23 cellular contexts compared by ENCODE assay signal in the genomic region with DNA sequence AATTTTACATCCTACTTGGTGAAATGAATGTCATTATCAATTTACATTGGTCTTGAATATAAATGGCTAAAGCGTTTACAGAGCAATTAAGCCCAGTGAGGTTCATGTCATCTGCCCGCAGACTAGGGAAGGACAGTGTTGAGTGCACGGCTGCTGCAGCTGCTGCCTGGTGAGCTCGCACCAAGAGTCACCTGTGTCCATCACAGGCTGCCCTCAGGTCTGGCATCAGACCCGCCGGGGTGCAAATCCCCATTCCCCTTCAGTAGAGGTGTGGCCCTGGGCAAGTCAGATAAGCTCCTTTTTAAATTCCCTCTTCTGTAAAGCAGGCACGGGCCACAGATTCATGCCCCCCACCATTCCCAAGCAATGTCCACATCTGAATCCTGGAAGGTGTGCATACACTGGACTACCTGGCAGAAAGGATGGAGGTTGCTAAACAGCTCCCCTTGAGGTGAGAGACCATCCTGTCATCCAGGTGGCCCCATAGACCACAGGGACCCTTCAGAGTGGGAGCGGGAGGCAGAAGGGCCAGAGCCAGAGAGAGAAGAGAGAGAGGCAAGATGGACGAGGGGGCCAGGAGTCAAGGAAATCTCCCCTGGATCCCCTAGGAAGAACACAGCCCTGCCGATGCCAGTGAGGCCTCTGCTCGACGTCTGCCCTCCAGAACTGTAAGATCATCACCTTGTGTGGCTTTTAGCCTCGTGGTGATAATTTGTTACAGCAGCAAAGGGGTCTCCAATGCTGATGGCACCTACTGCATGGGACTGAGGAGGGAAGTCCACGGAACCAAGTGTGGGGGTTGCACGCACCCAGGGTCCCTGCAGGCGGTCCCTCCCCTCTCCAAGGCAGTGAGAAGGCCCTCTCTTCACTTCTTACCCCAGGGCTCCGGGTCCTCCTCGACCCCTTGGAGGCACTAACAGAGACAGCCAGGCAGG.
DNase-seq lines count a peak whose midpoint lies in the region; ATAC-seq, FAIRE-seq and TF ChIP-seq lines count a peak whose summit lies in the region.
"Had no signal": no experiment of that assay in that cellular context is flagged by ENCODE, and none has a peak within 500 bp of the region (broad histone marks: within the 10 kb centered on the region; RNA-seq: fewer than 3 reads in every experiment).

No MANE protein-coding gene starts in this region.

- DNase-seq in HepG2 (ENCODE audit: low spot score) (no peak), right lobe of liver (no peak), NCI-H2196 treated with DMSO at 0.1 percent for 48 hours (lab: John Stamatoyannopoulos, UW; ENCODE audit: unreplicated experiment) (peak; percentile 62), WERI-Rb-1 (no peak), activated gamma-delta T cell treated with Interleukin-2 at 50 U/mL for 16 hours (no peak), inferior parietal cortex (ENCODE audit: extremely low spot score) (no peak)
- DNase-seq in activated CD8-positive, alpha-beta T cell treated with anti-CD3 and anti-CD28 coated beads for 36 hours: no peak
- DNase-seq in activated effector memory CD4-positive, alpha-beta T cell treated with anti-CD3 and anti-CD28 coated beads, Interleukin-2, amount 50 U/mL, for 16 hours: no peak
- DNase-seq: activated CD4-positive, alpha-beta T cell treated with anti-CD3 and anti-CD28 coated beads for 1 hour; activated CD8-positive, alpha-beta memory T cell treated with anti-CD3 and anti-CD28 coated beads for 24 hours; activated T-cell treated with anti-CD3 and anti-CD28 coated beads, Interleukin-2, amount 50 U/mL, for 4 hours; Calu3; cerebellar nuclear complex; erythroblast; foreskin melanocyte; HFFc6; MM.1S; naive thymus-derived CD8-positive, alpha-beta T cell; right cardiac atrium; uterus had no signal

- CTCF ChIA-PET in HepG2 (lab: Yijun Ruan, JAX; ENCODE audit: low intra/inter-chr PET ratio, low total read pairs): no interaction called here
- CTCF ChIA-PET in activated CD8-positive, alpha-beta T cell treated with anti-CD3 and anti-CD28 coated beads for 36 hours (lab: Charles Lee): no interaction called here

- no peaks in the 10 kb centered on the region for H3K27me3 Mint-ChIP-seq in activated CD8-positive, alpha-beta T cell treated with anti-CD3 and anti-CD28 coated beads for 36 hours
- H3K27me3 Mint-ChIP-seq: IgD-negative memory B cell had no signal

- ATAC-seq in HepG2: 0 out of 3 replicates have a peak, but pooled peaks have one; percentile 27
- no peak for ATAC-seq in right lobe of liver
- no peak for ATAC-seq in activated CD8-positive, alpha-beta T cell treated with anti-CD3 and anti-CD28 coated beads for 36 hours
- ATAC-seq: activated T-cell treated with anti-CD3 and anti-CD28 coated beads, Interleukin-2, amount 50 U/mL, for 4 hours; naive thymus-derived CD8-positive, alpha-beta T cell; right cardiac atrium had no signal

- TF ChIP-seq CTCF in HepG2 (CRISPR knock-in tag; IDR thresholded peaks at IDR 0.05): no peak
- TF ChIP-seq CTCF in right lobe of liver (IDR thresholded peaks at IDR 0.05): no peak
- TF ChIP-seq CTCF in WERI-Rb-1 (IDR thresholded peaks at IDR 0.05; ENCODE audit: low read depth, low read length): peak; percentile 40; the same call in 1 of the 2 replicates
- no peak for TF ChIP-seq CTCF in activated CD8-positive, alpha-beta T cell treated with anti-CD3 and anti-CD28 coated beads for 36 hours (IDR thresholded peaks at IDR 0.05)

- H3K9me3 Mint-ChIP-seq in activated CD8-positive, alpha-beta T cell treated with anti-CD3 and anti-CD28 coated beads for 36 hours: no peaks in the 10 kb centered on the region
- H3K9me3 Mint-ChIP-seq: activated T-cell treated with anti-CD3 and anti-CD28 coated beads, Interleukin-2, amount 50 U/mL, for 4 hours had no signal

- H3K9me3 ChIP-seq in HepG2 (ENCODE audit: low read length) (no peaks in the 10 kb centered on the region), right lobe of liver (no peaks in the 10 kb centered on the region), WERI-Rb-1 (ENCODE audit: severe bottlenecking) (no peaks in the 10 kb centered on the region)
- H3K9me3 ChIP-seq: uterus had no signal

- H3K36me3 Mint-ChIP-seq in activated CD8-positive, alpha-beta T cell treated with anti-CD3 and anti-CD28 coated beads for 36 hours (ENCODE audit: low read depth): no peaks in the 10 kb centered on the region
- H3K36me3 Mint-ChIP-seq: activated naive CD8-positive, alpha-beta T cell; IgD-negative memory B cell; naive thymus-derived CD8-positive, alpha-beta T cell had no signal

- intact Hi-C loops in HepG2 (cut with micrococcal nuclease; ENCODE audit: unreplicated experiment) (no loop called here), right lobe of liver (cut with DNase I) (no loop called here)
- intact Hi-C loops in activated CD8-positive, alpha-beta T cell treated with anti-CD3 and anti-CD28 coated beads for 36 hours (cut with micrococcal nuclease): no loop called here

- H3K27ac ChIP-seq in HepG2 (ENCODE audit: extremely low read length, insufficient read depth, low read length): no peak overlapping the region
- no peak overlapping the region for H3K27ac ChIP-seq in right lobe of liver
- H3K27ac ChIP-seq in WERI-Rb-1: no peak overlapping the region
- H3K27ac ChIP-seq: HL-60, uterus had no signal

- no peak overlapping the region for H3K4me3 Mint-ChIP-seq in activated CD8-positive, alpha-beta T cell treated with anti-CD3 and anti-CD28 coated beads for 36 hours
- H3K4me3 Mint-ChIP-seq: activated naive CD8-positive, alpha-beta T cell; activated T-cell treated with anti-CD3 and anti-CD28 coated beads, Interleukin-2, amount 50 U/mL, for 4 hours; HFFc6; IgD-negative memory B cell had no signal

- no peak overlapping the region for H3K4me2 ChIP-seq in HepG2 (ENCODE audit: low read depth, low read length)

- H3K27me3 ChIP-seq in HepG2 (ENCODE audit: control insufficient read depth in 1 of 2, insufficient read depth in 2 of 2, low read length in 2 of 2) (peaks cover 0 to 32% of the 10 kb centered on the region in 2 experiments; a peak in 3 of 5 replicates), right lobe of liver (no peaks in the 10 kb centered on the region), WERI-Rb-1 (ENCODE audit: insufficient read depth, low read depth, severe bottlenecking) (no peaks in the 10 kb centered on the region)
- H3K27me3 ChIP-seq: uterus had no signal

- no peak for FAIRE-seq in HepG2 (lab: Jason Lieb, UNC)

- TF ChIP-seq POLR2A in HepG2 (IDR thresholded peaks at IDR 0.05; ENCODE audit: insufficient read depth in 1 of 2, low read depth in 2 of 2, low read length in 2 of 2) (no peak), right lobe of liver (IDR thresholded peaks at IDR 0.05) (no peak)

- POLR2A ChIA-PET in HepG2 (lab: Yijun Ruan, JAX): no interaction called here
- POLR2A ChIA-PET in activated CD8-positive, alpha-beta T cell treated with anti-CD3 and anti-CD28 coated beads for 36 hours (lab: Charles Lee): no interaction called here

- no peaks in the 10 kb centered on the region for H3K4me1 Mint-ChIP-seq in activated CD8-positive, alpha-beta T cell treated with anti-CD3 and anti-CD28 coated beads for 36 hours (ENCODE audit: low read depth)
- H3K4me1 Mint-ChIP-seq: IgD-negative memory B cell; naive thymus-derived CD8-positive, alpha-beta T cell had no signal

- H3K4me1 ChIP-seq in HepG2 (ENCODE audit: insufficient read depth, low read length) (no peaks in the 10 kb centered on the region), right lobe of liver (no peaks in the 10 kb centered on the region)
- H3K4me1 ChIP-seq: uterus had no signal

- no peak overlapping the region for H3K9ac ChIP-seq in HepG2 (ENCODE audit: insufficient read depth, low read depth, low read length)

- BruUV-seq in HepG2 (replicated peaks; lab: Mats Ljungman, UMichigan): no TSS peak

- 34% methylated on average over 10 of the region's 18 CpGs for WGBS in HepG2 (ENCODE audit: low lambda C conversion rate)
- WGBS in right lobe of liver (ENCODE audit: insufficient coverage, low coverage, low lambda C conversion rate, missing lambda C conversion rate): 60% methylated on average over 12 of the region's 18 CpGs

- H2AFZ ChIP-seq in HepG2 (ENCODE audit: low read length): no peak overlapping the region

- in situ Hi-C loops in HepG2 (cut with HindIII; ENCODE audit: extremely low pct_ligation_motif_present, low pct_unique_long_range_greater_than_20kb): no loop called here

- TF ChIP-seq RAD21 in HepG2 (CRISPR knock-in tag; IDR thresholded peaks at IDR 0.05): no peak

- H4K20me1 ChIP-seq in HepG2 (ENCODE audit: insufficient read depth, low read length): no peaks in the 10 kb centered on the region

- H3K79me2 ChIP-seq in HepG2 (ENCODE audit: insufficient read depth, low read length): no peaks in the 10 kb centered on the region

- H3K36me3 ChIP-seq in HepG2 (replicated peaks in 1 of 2; ENCODE audit: control insufficient read depth in 1 of 2, insufficient read depth in 2 of 2, low read length in 2 of 2): no peaks in the 10 kb centered on the region
- H3K36me3 ChIP-seq in right lobe of liver: no peaks in the 10 kb centered on the region
- H3K36me3 ChIP-seq in WERI-Rb-1: no peaks in the 10 kb centered on the region
- H3K36me3 ChIP-seq: uterus had no signal

- H3K4me3 ChIP-seq in HepG2 (replicated peaks in 1 of 3; ENCODE audit: insufficient read depth in 1 of 3, low read depth in 2 of 3, low read length in 3 of 3): no peak overlapping the region
- no peak overlapping the region for H3K4me3 ChIP-seq in right lobe of liver
- no peak overlapping the region for H3K4me3 ChIP-seq in WERI-Rb-1 (ENCODE audit: low read depth, low read length)
- H3K4me3 ChIP-seq: uterus had no signal

- no peak for TF ChIP-seq EP300 in HepG2 (IDR thresholded peaks at IDR 0.05; ENCODE audit: low read depth in 2 of 2, low read length in 2 of 2)
- TF ChIP-seq EP300 in HepG2 (CRISPR knock-in tag; IDR thresholded peaks at IDR 0.05; ENCODE audit: borderline replicate concordance): no peak

- H3K27ac Mint-ChIP-seq in activated CD8-positive, alpha-beta T cell treated with anti-CD3 and anti-CD28 coated beads for 36 hours: no peak overlapping the region
- H3K27ac Mint-ChIP-seq: activated naive CD8-positive, alpha-beta T cell; HFFc6; IgD-negative memory B cell had no signal

TF ChIP-seq in HepG2, 621 proteins besides CTCF, POLR2A, EP300 and RAD21 (continues in another document):
- TF ChIP-seq ZNF333 (CRISPR knock-in tag; IDR thresholded peaks at IDR 0.05; ENCODE audit: borderline replicate concordance): no peak
- TF ChIP-seq, protein P1, sequence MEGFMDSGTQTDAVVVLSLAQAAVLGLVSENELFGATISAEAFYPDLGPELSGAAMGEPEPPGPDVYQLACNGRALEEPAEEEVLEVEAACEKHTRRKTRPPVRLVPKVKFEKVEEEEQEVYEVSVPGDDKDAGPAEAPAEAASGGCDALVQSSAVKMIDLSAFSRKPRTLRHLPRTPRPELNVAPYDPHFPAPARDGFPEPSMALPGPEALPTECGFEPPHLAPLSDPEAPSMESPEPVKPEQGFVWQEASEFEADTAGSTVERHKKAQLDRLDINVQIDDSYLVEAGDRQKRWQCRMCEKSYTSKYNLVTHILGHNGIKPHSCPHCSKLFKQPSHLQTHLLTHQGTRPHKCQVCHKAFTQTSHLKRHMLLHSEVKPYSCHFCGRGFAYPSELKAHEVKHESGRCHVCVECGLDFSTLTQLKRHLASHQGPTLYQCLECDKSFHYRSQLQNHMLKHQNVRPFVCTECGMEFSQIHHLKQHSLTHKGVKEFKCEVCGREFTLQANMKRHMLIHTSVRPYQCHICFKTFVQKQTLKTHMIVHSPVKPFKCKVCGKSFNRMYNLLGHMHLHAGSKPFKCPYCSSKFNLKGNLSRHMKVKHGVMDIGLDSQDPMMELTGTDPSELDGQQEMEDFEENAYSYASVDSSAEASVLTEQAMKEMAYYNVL (CRISPR knock-in tag; IDR thresholded peaks at IDR 0.05; ENCODE audit: borderline replicate concordance): no peak
